In the genomic region with DNA sequence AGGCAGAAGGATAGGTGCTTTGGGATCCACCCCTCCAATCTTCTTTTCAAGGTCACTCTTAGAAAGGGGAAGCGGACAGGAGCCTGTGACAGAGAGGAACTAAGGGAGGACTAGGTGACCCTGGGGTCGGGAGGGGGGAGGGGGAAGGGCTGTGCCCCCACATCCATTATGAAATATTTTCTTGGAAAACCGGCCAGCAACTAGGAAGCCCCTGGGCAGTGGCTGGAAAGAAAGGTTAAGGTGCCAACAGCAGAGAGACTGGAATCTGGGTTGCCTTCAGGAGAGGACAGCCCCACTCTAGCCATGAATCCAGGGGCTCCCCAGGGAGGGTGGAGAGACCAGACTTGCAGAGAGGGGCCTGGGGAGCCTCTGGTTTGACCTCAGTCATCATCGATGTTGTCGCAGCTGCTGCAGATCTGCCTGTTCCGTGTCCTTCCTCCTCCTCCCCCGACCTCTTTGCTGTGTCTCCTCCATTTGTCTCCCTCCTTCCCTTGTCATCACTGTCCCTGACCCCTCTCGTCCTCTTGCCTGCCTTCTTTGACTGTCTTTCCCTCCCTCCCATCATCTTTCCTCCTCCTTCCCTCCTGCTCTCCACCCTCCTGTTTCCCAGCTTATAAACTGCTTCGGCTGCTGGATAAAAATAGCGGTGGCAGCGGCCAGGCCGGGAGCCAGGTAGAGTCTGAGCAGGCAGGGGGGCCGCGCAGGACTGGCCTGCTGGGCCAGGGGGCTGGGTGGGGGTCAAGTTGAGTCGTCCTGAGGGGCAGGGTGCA, we compare ENCODE assay signal across 8 cellular contexts. TPM values are rescaled to one million over a fixed set of nuclear protein-coding genes. Genes with fewer than 3 reads are reported as not detected.
DNase-seq lines count a peak whose midpoint lies in the region; ATAC-seq and TF ChIP-seq lines count a peak whose summit lies in the region.
"Had no signal": no experiment of that assay in that cellular context is flagged by ENCODE, and none has a peak within 500 bp of the region (broad histone marks: within the 10 kb centered on the region; RNA-seq: fewer than 3 reads in every experiment).

No MANE protein-coding gene starts in this region.

- peak overlapping the region; percentile 11 for H3K27ac ChIP-seq in upper lobe of right lung

- no peaks in the 10 kb centered on the region for H3K9me3 Mint-ChIP-seq in activated T-cell treated with anti-CD3 and anti-CD28 coated beads, Interleukin-2, amount 50 U/mL, for 24 hours
- no peaks in the 10 kb centered on the region for H3K9me3 Mint-ChIP-seq in HFFc6

- H3K4me1 Mint-ChIP-seq in activated T-cell treated with anti-CD3 and anti-CD28 coated beads, Interleukin-2, amount 50 U/mL, for 24 hours (ENCODE audit: low read depth): peaks cover 35% of the 10 kb centered on the region
- H3K4me1 Mint-ChIP-seq in HFFc6 (ENCODE audit: low read depth): peaks cover 44% of the 10 kb centered on the region

- intact Hi-C loops in upper lobe of right lung (cut with DNase I): no loop called here

- no peaks in the 10 kb centered on the region for H3K27me3 ChIP-seq in iPS-15b (ENCODE audit: control insufficient read depth, insufficient read depth, low read length)
- no peaks in the 10 kb centered on the region for H3K27me3 ChIP-seq in upper lobe of right lung

- H3K27me3 Mint-ChIP-seq in activated T-cell treated with anti-CD3 and anti-CD28 coated beads, Interleukin-2, amount 50 U/mL, for 24 hours: no peaks in the 10 kb centered on the region
- no peaks in the 10 kb centered on the region; the same call in 1 of the 2 replicates for H3K27me3 Mint-ChIP-seq in HFFc6 (ENCODE audit: insufficient read depth)

- TF ChIP-seq CTCF in upper lobe of right lung (IDR thresholded peaks at IDR 0.05) (no peak), HFFc6 (IDR thresholded peaks at IDR 0.05) (no peak)

- no peak overlapping the region for H3K27ac Mint-ChIP-seq in activated T-cell treated with anti-CD3 and anti-CD28 coated beads, Interleukin-2, amount 50 U/mL, for 24 hours
- H3K27ac Mint-ChIP-seq in HFFc6: no peak overlapping the region

- no peaks in the 10 kb centered on the region for H3K9me3 ChIP-seq in iPS-15b (ENCODE audit: control insufficient read depth, insufficient read depth, low read length)
- H3K9me3 ChIP-seq in upper lobe of right lung: no peaks in the 10 kb centered on the region

- peak overlapping the region; percentile 24 for H3K9ac ChIP-seq in iPS-15b (ENCODE audit: low read depth, low read length)

- H3K4me3 Mint-ChIP-seq in activated T-cell treated with anti-CD3 and anti-CD28 coated beads, Interleukin-2, amount 50 U/mL, for 24 hours: peak overlapping the region; percentile 90
- H3K4me3 Mint-ChIP-seq in HFFc6: no peak overlapping the region

- peaks cover 30% of the 10 kb centered on the region for H3K36me3 ChIP-seq in iPS-15b (ENCODE audit: control insufficient read depth, insufficient read depth, low read length)
- peaks cover 20% of the 10 kb centered on the region for H3K36me3 ChIP-seq in upper lobe of right lung

- H3K4me1 ChIP-seq in iPS-15b (ENCODE audit: control insufficient read depth, insufficient read depth, low read length) (peaks cover 23% of the 10 kb centered on the region), upper lobe of right lung (peaks cover 37% of the 10 kb centered on the region)

- H3K4me3 ChIP-seq in iPS-15b (ENCODE audit: low read depth, low read length) (no peak overlapping the region), upper lobe of right lung (no peak overlapping the region)

- no peak for ATAC-seq in upper lobe of right lung
- ATAC-seq: SK-N-SH treated with all-trans-retinoic acid at 6 μM for 48 hours had no signal

- peaks cover 74% of the 10 kb centered on the region for H3K36me3 Mint-ChIP-seq in activated T-cell treated with anti-CD3 and anti-CD28 coated beads, Interleukin-2, amount 50 U/mL, for 24 hours (ENCODE audit: low read depth)
- no peaks in the 10 kb centered on the region for H3K36me3 Mint-ChIP-seq in HFFc6 (ENCODE audit: low read depth)

- no peak for DNase-seq in activated T-cell treated with anti-CD3 and anti-CD28 coated beads, Interleukin-2, amount 50 U/mL, for 24 hours
- DNase-seq in activated T-cell treated with anti-CD3 and anti-CD28 coated beads for 4 hours (no peak), upper lobe of right lung (no peak), HFFc6 (no peak)
- DNase-seq in effector CD8-positive, alpha-beta T cell (lab: John Stamatoyannopoulos, UW): no peak

RNA-seq across cellular contexts. Expression of gene SLC29A1, which starts 3.2 kb away (rescaled TPM):
- 59.8 TPM for total RNA-seq in upper lobe of right lung
- 10 to 100 TPM; 14.9 to 29.9 (median 26.8) TPM for total RNA-seq in HFFc6 (2021; fragmentation: NEBNext Ultra II Directional; extraction: Animal tissue kit (Norgen Biotek cat#: 25700))

RNA-seq across cellular contexts. Expression of gene MYMX, which starts 9.8 kb away (rescaled TPM):
- 0.52 TPM for total RNA-seq in upper lobe of right lung
- total RNA-seq in HFFc6 (2021; fragmentation: NEBNext Ultra II Directional; extraction: Animal tissue kit (Norgen Biotek cat#: 25700)): not detected
- total RNA-seq: HT-29 had no signal

RNA-seq across cellular contexts. Expression of gene HSP90AB1, which starts 20.3 kb away (rescaled TPM):
- 660 TPM for total RNA-seq in upper lobe of right lung
- total RNA-seq in HFFc6 (2021; fragmentation: NEBNext Ultra II Directional; extraction: Animal tissue kit (Norgen Biotek cat#: 25700)): 1,000 to 10,000 TPM in 1 of 6 experiments, 100 to 1,000 TPM in 5; 847 to 1,026 (median 920) TPM

RNA-seq across cellular contexts. Expression of gene SLC35B2, which starts 30.8 kb away (rescaled TPM):
- total RNA-seq in upper lobe of right lung: 32.3 TPM
- 100 to 1,000 TPM; 108 to 132 (median 120) TPM for total RNA-seq in HFFc6 (2021; fragmentation: NEBNext Ultra II Directional; extraction: Animal tissue kit (Norgen Biotek cat#: 25700))

RNA-seq across cellular contexts. Expression of gene NFKBIE, which starts 38.8 kb away (rescaled TPM):
- 7.1 TPM for total RNA-seq in upper lobe of right lung
- total RNA-seq in HFFc6 (2021; fragmentation: NEBNext Ultra II Directional; extraction: Animal tissue kit (Norgen Biotek cat#: 25700)): 1 to 10 TPM; 4.2 to 6.7 (median 5.8) TPM
